Comparison of ENCODE assay signal across 13 cellular contexts in the genomic region with DNA sequence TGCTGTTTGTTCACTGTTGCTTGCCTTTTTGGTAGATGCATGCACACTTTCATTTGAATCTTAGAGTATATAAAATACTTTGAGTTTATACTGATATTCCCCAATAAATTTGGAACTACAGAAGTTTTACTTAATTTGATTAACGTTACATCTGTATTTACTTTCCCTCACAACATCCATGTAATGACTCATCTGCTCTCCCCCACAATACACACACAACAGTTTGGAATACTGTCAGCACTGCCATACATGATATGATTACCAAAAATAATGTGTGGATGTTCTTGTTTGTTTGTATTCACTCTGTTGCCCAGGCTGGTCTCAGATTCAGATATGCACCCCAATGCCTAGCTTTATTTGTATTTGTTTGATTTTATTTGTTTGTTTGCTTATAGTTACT.
DNase-seq lines count a peak whose midpoint lies in the region; ATAC-seq and TF ChIP-seq lines count a peak whose summit lies in the region.
"Had no signal": no experiment of that assay in that cellular context is flagged by ENCODE, and none has a peak within 500 bp of the region (broad histone marks: within the 10 kb centered on the region; RNA-seq: fewer than 3 reads in every experiment).

No MANE protein-coding gene starts in this region.

- H4K20me1 ChIP-seq in PC-3 (ENCODE audit: low read length): no peaks in the 10 kb centered on the region
- H4K20me1 ChIP-seq: BLaER1 had no signal

- peaks cover 24% of the 10 kb centered on the region for H3K4me1 ChIP-seq in PC-3 (ENCODE audit: insufficient read depth, low read length)
- no peaks in the 10 kb centered on the region for H3K4me1 ChIP-seq in prostate gland (replicated peaks)
- H3K4me1 ChIP-seq: BLaER1 had no signal

- H3K27me3 ChIP-seq in PC-3 (ENCODE audit: low read length) (no peaks in the 10 kb centered on the region), prostate gland (replicated peaks; ENCODE audit: insufficient read depth) (no peaks in the 10 kb centered on the region)
- H3K27me3 ChIP-seq: BLaER1 had no signal

- TF ChIP-seq CTCF in PC-3 (conservative IDR thresholded peaks at IDR 0.05; ENCODE audit: low read depth, low read length): no peak
- no peak for TF ChIP-seq CTCF in cardiac fibroblast (IDR thresholded peaks at IDR 0.05; ENCODE audit: low read depth, low read length)
- no peak for TF ChIP-seq CTCF in prostate gland (IDR thresholded peaks at IDR 0.05)

- intact Hi-C loops in PC-3 (cut with micrococcal nuclease) (loop anchor here (5.0 kb wide), 1 partner anchor 33 kb away; no protein-coding TSS in a partner anchor), prostate gland (cut with DNase I) (no loop called here)

- no peak overlapping the region for H3K4me3 ChIP-seq in PC-3 (ENCODE audit: low read length)
- no peak overlapping the region for H3K4me3 ChIP-seq in cardiac fibroblast (replicated peaks in 1 of 2; ENCODE audit: low read depth in 2 of 2, low read length in 2 of 2)
- no peak overlapping the region for H3K4me3 ChIP-seq in prostate gland
- H3K4me3 ChIP-seq: BLaER1, PC-9 had no signal

- H3K36me3 ChIP-seq in PC-3 (ENCODE audit: low read depth, low read length) (no peaks in the 10 kb centered on the region), prostate gland (no peaks in the 10 kb centered on the region)
- H3K36me3 ChIP-seq: BLaER1 had no signal

- peak; percentile 6 for DNase-seq in EH (ENCODE audit: low read depth)
- DNase-seq in PC-3: peak; percentile 10
- DNase-seq in cardiac fibroblast (ENCODE audit: low read depth in 2 of 2): peak; percentile 7 to 27
- DNase-seq in iris pigment epithelial cell (ENCODE audit: low read depth): peak; percentile 17
- DNase-seq in prostate gland (ENCODE audit: low spot score): no peak
- DNase-seq in NCI-H2081 (lab: John Stamatoyannopoulos, UW): no peak
- DNase-seq: H7, NCI-H1048, NCI-H1694, PC-9 had no signal

- no peaks in the 10 kb centered on the region for H3K9me3 ChIP-seq in PC-3 (ENCODE audit: low read length)
- H3K9me3 ChIP-seq in prostate gland: no peaks in the 10 kb centered on the region
- H3K9me3 ChIP-seq: BLaER1 had no signal

- no peak for TF ChIP-seq POLR2A in prostate gland (IDR thresholded peaks at IDR 0.05)

- POLR2A ChIA-PET in PC-3 (lab: Charles Lee; ENCODE audit: unreplicated experiment): no interaction called here

- H3K79me2 ChIP-seq in PC-3 (ENCODE audit: low read length): no peaks in the 10 kb centered on the region

- H2AFZ ChIP-seq in PC-3 (ENCODE audit: low read length): no peak overlapping the region
- H2AFZ ChIP-seq: PC-9 had no signal

- H3K27ac ChIP-seq in PC-3 (ENCODE audit: low read length) (no peak overlapping the region), prostate gland (no peak overlapping the region)
- H3K27ac ChIP-seq: BLaER1, PC-9 had no signal

- no peaks in the 10 kb centered on the region for H3F3A ChIP-seq in PC-3 (ENCODE audit: low read length, unreplicated experiment)

- CTCF ChIA-PET in PC-3 (lab: Charles Lee): no interaction called here

- H3K9me2 ChIP-seq in PC-3 (replicated peaks; ENCODE audit: low read length): no peaks in the 10 kb centered on the region

- H3K9ac ChIP-seq in PC-3 (ENCODE audit: low read length): no peak overlapping the region
- H3K9ac ChIP-seq: BLaER1 had no signal

- ATAC-seq in PC-3 (no peak), GM19328 (IDR thresholded peaks at IDR 0.05; ENCODE audit: unreplicated experiment) (no peak), GM21717 (IDR thresholded peaks at IDR 0.05; ENCODE audit: unreplicated experiment) (no peak)

- no peak overlapping the region for H3K4me2 ChIP-seq in PC-3 (ENCODE audit: low read length)
- H3K4me2 ChIP-seq: BLaER1, PC-9 had no signal

- 70% methylated on average over 1 of the region's 1 CpG for WGBS in prostate gland

- no TSS peak for BruUV-seq in PC-3 (replicated peaks; lab: Mats Ljungman, UMichigan)

Comparison
In these comparisons a context has a peak if more than half of its experiments do, and no peak if none do; other contexts are left out.
1. DNase-seq: peak in EH (single experiment), PC-3 (single experiment), cardiac fibroblast (2 of 2) and iris pigment epithelial cell (single experiment); none in prostate gland (single experiment) and NCI-H2081 (0 of 2).